ENCODE assay signal across 7 cellular contexts in genomic region chr4:55398461-55398860, GRCh38. TPM values are rescaled to one million over a fixed set of nuclear protein-coding genes. Genes with fewer than 3 reads are reported as not detected.
A peak's percentile ranks its signal among the peaks of the same experiment; 100 is the strongest.
DNase-seq lines count a peak whose midpoint lies in the region; ATAC-seq and TF ChIP-seq lines count a peak whose summit lies in the region.

No MANE protein-coding gene starts in this region.

- H2AFZ ChIP-seq in HCT116 (ENCODE audit: low read depth, low read length, poor library complexity, severe bottlenecking), result no peak overlapping the region

- peaks cover 71% of the 10 kb centered on the region for H3K36me3 Mint-ChIP-seq in stimulated activated effector memory CD8-positive, alpha-beta T cell treated with anti-CD3 and anti-CD28 coated beads, Interleukin-12 subunit alpha, Interleukin-12 subunit beta, amount 100 ng/mL, for 72 hours

- peaks cover 24% of the 10 kb centered on the region; the same call in 1 of the 2 replicates for H4K20me1 ChIP-seq in HCT116 (ENCODE audit: insufficient read depth)

- RAD21 ChIA-PET in HCT116 (lab: Charles Lee; ENCODE audit: low non-redundant PET in 1 of 2, low total read pairs in 2 of 2, uncharacterized antibody in 2 of 2, unreplicated experiment in 2 of 2), result no interaction called here

- H3K27me3 ChIP-seq in HCT116 (ENCODE audit: insufficient read depth, low read length), result no peaks in the 10 kb centered on the region

- TF ChIP-seq CTCF in HCT116 (IDR thresholded peaks at IDR 0.05 in 2 of 3, conservative IDR thresholded peaks at IDR 0.05 in 1 of 3; ENCODE audit: borderline replicate concordance in 1 of 3, insufficient read depth in 1 of 3, low read depth in 2 of 3, low read length in 2 of 3) (no peak), WI38 (IDR thresholded peaks at IDR 0.05; ENCODE audit: low read depth, low read length) (no peak)

- no TSS peak for BruUV-seq in HCT116 (replicated peaks; lab: Mats Ljungman, UMichigan)

- H3K9ac ChIP-seq in HCT116 (ENCODE audit: low read length), result peak overlapping the region; percentile 92; the same call in 1 of the 2 replicates

- no peak overlapping the region for H3K27ac Mint-ChIP-seq in stimulated activated effector memory CD8-positive, alpha-beta T cell treated with anti-CD3 and anti-CD28 coated beads, Interleukin-12 subunit alpha, Interleukin-12 subunit beta, amount 100 ng/mL, for 72 hours

- H3K4me1 ChIP-seq in HCT116 (ENCODE audit: control insufficient read depth in 1 of 2, insufficient read depth in 2 of 2, low read length in 2 of 2), result peaks cover 18 to 29% of the 10 kb centered on the region in 2 experiments

- no peak for ATAC-seq in HCT116
- ATAC-seq in stimulated activated effector memory CD8-positive, alpha-beta T cell treated with anti-CD3 and anti-CD28 coated beads, Interleukin-12 subunit alpha, Interleukin-12 subunit beta, amount 100 ng/mL, for 72 hours, result no peak

- POLR2A ChIA-PET in HCT116 (lab: Charles Lee), result no interaction called here

- DNase-seq in HCT116 (ENCODE audit: low read depth, low spot score) (no peak), glomerular visceral epithelial cell (ENCODE audit: extremely low spot score) (peak; percentile 29), DMS79 treated with DMSO at 0.1 percent for 48 hours (lab: John Stamatoyannopoulos, UW) (no peak), NCI-H774 (lab: John Stamatoyannopoulos, UW) (no peak)
- no peak for DNase-seq in stimulated activated effector memory CD8-positive, alpha-beta T cell treated with anti-CD3 and anti-CD28 coated beads, Interleukin-12 subunit alpha, Interleukin-12 subunit beta, amount 100 ng/mL, for 72 hours (ENCODE audit: low spot score in 2 of 2)
- DNase-seq in central memory CD4-positive, alpha-beta T cell, result no peak

- H3K4me2 ChIP-seq in HCT116 (ENCODE audit: low read length), result peak overlapping the region; percentile 77; the same call in 1 of the 2 replicates

- peaks cover 66% of the 10 kb centered on the region for H3K79me2 ChIP-seq in HCT116 (ENCODE audit: insufficient read depth, low read length)

- H3K4me1 Mint-ChIP-seq in stimulated activated effector memory CD8-positive, alpha-beta T cell treated with anti-CD3 and anti-CD28 coated beads, Interleukin-12 subunit alpha, Interleukin-12 subunit beta, amount 100 ng/mL, for 72 hours, result peaks cover 40% of the 10 kb centered on the region

- peaks cover 11 to 18% of the 10 kb centered on the region in 2 experiments for H3K36me3 ChIP-seq in HCT116 (ENCODE audit: control insufficient read depth in 1 of 2, insufficient read depth in 2 of 2, low read length in 2 of 2)

- CTCF ChIA-PET in HCT116 (lab: Charles Lee), result no interaction called here

- no peak overlapping the region for H3K27ac ChIP-seq in HCT116 (ENCODE audit: low read depth, low read length)

- TF ChIP-seq RAD21 in HCT116 (IDR thresholded peaks at IDR 0.05; ENCODE audit: low read depth), result no peak

- H3K9me3 ChIP-seq in HCT116 (ENCODE audit: control insufficient read depth in 1 of 2, insufficient read depth in 1 of 2, low read depth in 1 of 2, low read length in 2 of 2), result no peaks in the 10 kb centered on the region

- no peaks in the 10 kb centered on the region for H3K9me3 Mint-ChIP-seq in stimulated activated effector memory CD8-positive, alpha-beta T cell treated with anti-CD3 and anti-CD28 coated beads, Interleukin-12 subunit alpha, Interleukin-12 subunit beta, amount 100 ng/mL, for 72 hours

- peak overlapping the region; percentile 89 for H3K4me3 Mint-ChIP-seq in stimulated activated effector memory CD8-positive, alpha-beta T cell treated with anti-CD3 and anti-CD28 coated beads, Interleukin-12 subunit alpha, Interleukin-12 subunit beta, amount 100 ng/mL, for 72 hours

- H3K9me2 ChIP-seq in HCT116 (ENCODE audit: insufficient read depth), result no peaks in the 10 kb centered on the region

- H3K4me3 ChIP-seq in HCT116 (replicated peaks in 1 of 2; ENCODE audit: low read depth in 1 of 2, low read length in 2 of 2) (no peak overlapping the region), WI38 (ENCODE audit: low read depth, low read length) (peak overlapping the region; percentile 92)

- no peak for TF ChIP-seq POLR2A in HCT116 (IDR thresholded peaks at IDR 0.05; ENCODE audit: borderline replicate concordance, extremely low read depth, insufficient read depth, insufficient read length)

- intact Hi-C loops in HCT116 (cut with micrococcal nuclease), result no loop called here

TF ChIP-seq in HCT116, 20 proteins besides CTCF, POLR2A, EP300 and RAD21:
- TF ChIP-seq REST (IDR thresholded peaks at IDR 0.05; ENCODE audit: low read depth) (no peak), ELF1 (IDR thresholded peaks at IDR 0.05; ENCODE audit: borderline replicate concordance, low read depth) (no peak), ZBTB33 (IDR thresholded peaks at IDR 0.05; ENCODE audit: extremely low read depth, insufficient replicate concordance, low read length) (no peak), JUND (IDR thresholded peaks at IDR 0.05) (no peak), CEBPB (IDR thresholded peaks at IDR 0.05; ENCODE audit: low read depth) (no peak), MAX (IDR thresholded peaks at IDR 0.05) (no peak)

RNA-seq across cellular contexts. Expression of gene TMEM165, which starts 2.7 kb away (rescaled TPM):
- total RNA-seq in HCT116 (2021; ENCODE audit: unreplicated experiment), result 60.7 TPM
- 19.7 and 24.4 TPM in 2 replicates for polyA plus RNA-seq in HCT116 (2012)

RNA-seq across cellular contexts. Expression of gene SRD5A3, which starts 52.4 kb away (rescaled TPM):
- 19.9 TPM for total RNA-seq in HCT116 (2021; ENCODE audit: unreplicated experiment)
- 9.1 and 11.2 TPM in 2 replicates for polyA plus RNA-seq in HCT116 (2012)
